26 cellular contexts compared by ENCODE assay signal in the genomic region with DNA sequence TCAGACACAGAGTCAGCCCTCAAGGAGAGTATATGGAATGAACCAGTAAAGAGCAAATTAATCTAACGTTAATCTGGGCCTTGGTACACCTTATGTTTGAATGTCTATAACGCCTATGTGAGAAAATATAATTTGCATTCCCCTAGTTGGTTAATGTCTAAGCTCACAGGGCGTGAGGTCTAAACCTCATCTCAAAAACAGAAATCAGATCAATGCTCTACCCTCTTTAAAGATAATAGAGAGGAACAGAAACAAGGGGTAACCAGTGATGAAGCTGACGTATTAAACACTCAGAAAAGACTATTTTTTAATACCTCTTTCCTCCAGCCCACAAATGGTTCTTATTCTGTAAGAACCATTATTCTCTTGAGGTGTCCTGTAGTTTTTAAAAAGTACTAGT.
"Had no signal": no experiment of that assay in that cellular context is flagged by ENCODE, and none has a peak within 500 bp of the region (broad histone marks: within the 10 kb centered on the region; RNA-seq: fewer than 3 reads in every experiment).

No MANE protein-coding gene starts in this region.

- ATAC-seq: activated CD8-positive, alpha-beta memory T cell treated with anti-CD3 and anti-CD28 coated beads, Interleukin-2, amount 10 ng/mL, durations not matched to agents 7 days and 5 days; activated naive CD4-positive, alpha-beta T cell treated with anti-CD3 and anti-CD28 coated beads, Interleukin-2, amount 50 U/mL, for 72 hours; activated naive CD8-positive, alpha-beta T cell treated with anti-CD3 and anti-CD28 coated beads, Interleukin-2, amount 50 U/mL, for 24 hours; activated T-cell treated with anti-CD3 and anti-CD28 coated beads, Interleukin-2, amount 50 U/mL, for 4 hours; body of pancreas had no signal

- H3K4me1 ChIP-seq: ascending aorta, body of pancreas, Peyer's patch had no signal

- H3K9me3 ChIP-seq: ascending aorta, body of pancreas, Peyer's patch had no signal

- H3K27me3 Mint-ChIP-seq: activated CD4-positive, alpha-beta T cell treated with anti-CD3 and anti-CD28 coated beads, Interleukin-2, amount 10 ng/mL, durations not matched to agents 24 days and 14 days; activated CD8-positive, alpha-beta memory T cell treated with anti-CD3 and anti-CD28 coated beads, Interleukin-2, amount 10 ng/mL, durations not matched to agents 7 days and 5 days; central memory CD8-positive, alpha-beta T cell had no signal

- H3K36me3 ChIP-seq: ascending aorta, Peyer's patch had no signal

- H3K4me1 Mint-ChIP-seq: activated CD4-positive, alpha-beta T cell treated with anti-CD3 and anti-CD28 coated beads, Interleukin-2, amount 10 ng/mL, durations not matched to agents 24 days and 14 days; activated CD8-positive, alpha-beta memory T cell treated with anti-CD3 and anti-CD28 coated beads, Interleukin-2, amount 10 ng/mL, durations not matched to agents 7 days and 5 days; activated naive CD8-positive, alpha-beta T cell treated with anti-CD3 and anti-CD28 coated beads, Interleukin-2, amount 50 U/mL, for 24 hours; central memory CD8-positive, alpha-beta T cell had no signal

- H3K4me3 ChIP-seq: ascending aorta, body of pancreas, Peyer's patch had no signal

- H3K36me3 Mint-ChIP-seq: activated CD8-positive, alpha-beta memory T cell treated with anti-CD3 and anti-CD28 coated beads, Interleukin-2, amount 10 ng/mL, durations not matched to agents 7 days and 5 days; activated naive CD4-positive, alpha-beta T cell treated with anti-CD3 and anti-CD28 coated beads, Interleukin-2, amount 50 U/mL, for 72 hours had no signal

- H3K4me3 Mint-ChIP-seq: activated CD4-positive, alpha-beta T cell treated with anti-CD3 and anti-CD28 coated beads, Interleukin-2, amount 10 ng/mL, durations not matched to agents 24 days and 14 days; activated CD8-positive, alpha-beta memory T cell treated with anti-CD3 and anti-CD28 coated beads, Interleukin-2, amount 10 ng/mL, durations not matched to agents 7 days and 5 days; activated naive CD8-positive, alpha-beta T cell treated with anti-CD3 and anti-CD28 coated beads, Interleukin-2, amount 50 U/mL, for 24 hours; activated T-cell treated with anti-CD3 and anti-CD28 coated beads, Interleukin-2, amount 50 U/mL, for 4 hours; central memory CD8-positive, alpha-beta T cell; T-helper 1 cell treated with Interleukin-12 subunit alpha and Interleukin-12 subunit beta and Interleukin-4 antibody, amounts not matched to agents 30 μg/mL and 1 μg/mL, for 36 hours; WTC11 had no signal

- H3K27ac ChIP-seq: ascending aorta, body of pancreas, Peyer's patch had no signal

- H3K27ac Mint-ChIP-seq: activated CD4-positive, alpha-beta T cell treated with anti-CD3 and anti-CD28 coated beads, Interleukin-2, amount 10 ng/mL, durations not matched to agents 24 days and 14 days; activated CD8-positive, alpha-beta memory T cell treated with anti-CD3 and anti-CD28 coated beads, Interleukin-2, amount 10 ng/mL, durations not matched to agents 7 days and 5 days; activated naive CD4-positive, alpha-beta T cell treated with anti-CD3 and anti-CD28 coated beads, Interleukin-2, amount 50 U/mL, for 72 hours; activated naive CD8-positive, alpha-beta T cell treated with anti-CD3 and anti-CD28 coated beads, Interleukin-2, amount 50 U/mL, for 24 hours; T-helper 1 cell treated with Interleukin-12 subunit alpha and Interleukin-12 subunit beta and Interleukin-4 antibody, amounts not matched to agents 30 μg/mL and 1 μg/mL, for 36 hours; WTC11 had no signal

- H3K9me3 Mint-ChIP-seq: activated CD4-positive, alpha-beta T cell treated with anti-CD3 and anti-CD28 coated beads, Interleukin-2, amount 10 ng/mL, durations not matched to agents 24 days and 14 days; activated naive CD8-positive, alpha-beta T cell treated with anti-CD3 and anti-CD28 coated beads, Interleukin-2, amount 50 U/mL, for 24 hours; activated T-cell treated with anti-CD3 and anti-CD28 coated beads, Interleukin-2, amount 50 U/mL, for 4 hours; central memory CD8-positive, alpha-beta T cell; T-helper 1 cell treated with Interleukin-12 subunit alpha and Interleukin-12 subunit beta and Interleukin-4 antibody, amounts not matched to agents 30 μg/mL and 1 μg/mL, for 36 hours had no signal

- H3K27me3 ChIP-seq: ascending aorta, body of pancreas, Peyer's patch had no signal

- DNase-seq: activated CD4-positive, alpha-beta T cell treated with anti-CD3 and anti-CD28 coated beads, Interleukin-2, amount 10 ng/mL, durations not matched to agents 24 days and 14 days; activated CD4-positive, alpha-beta T cell treated with anti-CD3 and anti-CD28 coated beads, Interleukin-2, amount 50 U/mL, for 48 hours; activated CD4-positive, CD25-positive, alpha-beta regulatory T cell treated with anti-CD3 and anti-CD28 coated beads, Interleukin-2, amount 50 U/mL, for 72 hours; activated CD8-positive, alpha-beta memory T cell treated with anti-CD3 and anti-CD28 coated beads, Interleukin-2, amount 10 ng/mL, durations not matched to agents 7 days and 5 days; activated effector memory CD4-positive, alpha-beta T cell treated with anti-CD3 and anti-CD28 coated beads, Interleukin-2, amount 50 U/mL, for 16 hours; activated naive CD4-positive, alpha-beta T cell treated with Interleukin-2 at 50 U/mL for 16 hours; activated naive CD8-positive, alpha-beta T cell treated with anti-CD3 and anti-CD28 coated beads, Interleukin-2, amount 50 U/mL, for 24 hours; activated T-cell treated with anti-CD3 and anti-CD28 coated beads, Interleukin-2, amount 50 U/mL, for 4 hours; amniotic stem cell; body of pancreas; cortex of kidney; NCI-H1092; NCI-H1417; NCI-H2029; NCI-H345; NCI-H510A treated with DMSO at 0.1 percent for 48 hours; NCI-H69; NK-92 treated with Interleukin-12 subunit alpha and Interleukin-12 subunit beta, amount 100 ng/mL, for 24 hours; Peyer's patch; SHP77; T-helper 9 cell had no signal
